ENCODE assay signal across 24 cellular contexts in the genomic region with DNA sequence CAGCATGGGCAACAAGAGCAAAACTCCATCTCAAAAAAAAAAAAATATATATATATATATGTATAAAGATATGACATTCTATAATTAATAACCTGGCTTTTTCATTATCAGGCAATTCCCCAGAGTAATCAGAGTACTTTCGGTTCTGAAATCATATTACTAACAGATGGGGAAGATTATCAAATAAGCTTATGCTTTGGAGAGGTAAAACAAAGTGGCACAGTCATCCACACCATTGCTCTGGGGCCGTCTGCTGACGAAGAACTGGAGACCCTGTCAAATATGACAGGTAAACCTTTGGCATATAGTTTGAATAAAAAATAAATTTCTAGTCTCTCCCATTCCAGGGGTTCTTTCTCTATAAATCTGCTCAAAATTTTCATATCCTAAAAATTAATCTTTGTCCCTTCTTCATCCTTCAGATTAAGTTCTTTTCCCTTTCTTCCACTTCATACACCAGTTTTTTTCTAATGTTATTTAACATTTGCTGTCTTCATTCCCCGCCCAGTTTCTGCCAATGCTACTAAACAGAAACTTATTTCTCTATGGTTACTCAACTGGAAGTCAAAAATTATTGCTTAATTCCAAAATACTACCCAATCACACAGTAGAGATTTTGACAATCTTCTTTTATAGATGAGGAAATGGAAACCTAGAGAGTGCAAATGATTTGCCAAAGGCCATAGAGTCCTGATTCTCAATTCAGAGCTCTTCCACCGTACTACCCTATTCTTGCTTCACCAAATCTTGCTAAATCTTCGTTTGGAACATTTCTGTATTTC.
"Had no signal": no experiment of that assay in that cellular context is flagged by ENCODE, and none has a peak within 500 bp of the region (broad histone marks: within the 10 kb centered on the region; RNA-seq: fewer than 3 reads in every experiment).

No MANE protein-coding gene starts in this region.

- DNase-seq: activated CD4-positive, alpha-beta T cell treated with anti-CD3 and anti-CD28 coated beads for 1 hour; activated CD4-positive, alpha-beta T cell treated with anti-CD3 and anti-CD28 coated beads, Interleukin-2, amount 10 ng/mL, durations not matched to agents 7 days and 5 days; activated CD8-positive, alpha-beta T cell treated with anti-CD3 and anti-CD28 coated beads for 36 hours; activated T-cell treated with anti-CD3 and anti-CD28 coated beads, Interleukin-2, amount 50 U/mL, for 48 hours; central memory CD4-positive, alpha-beta T cell; kidney glomerular epithelial cell; lower lobe of right lung; mucosa of descending colon; nephron progenitor cell; stimulated activated CD4-positive, alpha-beta T cell treated with anti-CD3 and anti-CD28 coated beads, Interleukin-12 subunit alpha, Interleukin-12 subunit beta, amount 100 ng/mL, for 4 hours; stimulated activated CD4-positive, alpha-beta T cell treated with anti-CD3 and anti-CD28 coated beads, Interleukin-4, amount 100 ng/mL, for 1 hour; stimulated activated naive CD8-positive, alpha-beta T cell treated with anti-CD3 and anti-CD28 coated beads, Interleukin-15, Interleukin-2, amounts not matched to agents 100 U/mL and 50 U/mL, for 24 hours; T1000; testis; transverse colon; WERI-Rb-1 had no signal

- H3K4me1 Mint-ChIP-seq: activated CD4-positive, alpha-beta T cell treated with anti-CD3 and anti-CD28 coated beads, Interleukin-2, amount 10 ng/mL, durations not matched to agents 7 days and 5 days; nephron progenitor cell had no signal

- H3K4me3 Mint-ChIP-seq: activated CD4-positive, alpha-beta T cell treated with anti-CD3 and anti-CD28 coated beads, Interleukin-2, amount 10 ng/mL, durations not matched to agents 7 days and 5 days; activated CD8-positive, alpha-beta T cell treated with anti-CD3 and anti-CD28 coated beads for 36 hours; nephron progenitor cell had no signal

- H3K9me3 Mint-ChIP-seq: activated CD4-positive, alpha-beta T cell treated with anti-CD3 and anti-CD28 coated beads, Interleukin-2, amount 10 ng/mL, durations not matched to agents 7 days and 5 days; activated CD8-positive, alpha-beta T cell treated with anti-CD3 and anti-CD28 coated beads for 36 hours; activated naive CD4-positive, alpha-beta T cell treated with anti-CD3 and anti-CD28 coated beads, Interleukin-2, amount 50 U/mL, for 72 hours; activated T-helper 2 cell treated with anti-CD3 and anti-CD28 coated beads, Interferon-gamma antibody, Interleukin-2, Interleukin-4, amounts not matched to agents 10 μg/mL and 5 μg/mL and 100 μg/mL, durations not matched to agents 14 hours and 24 hours and 36 hours; nephron progenitor cell had no signal

- H3K27ac ChIP-seq: breast epithelium, esophagus muscularis mucosa, lower lobe of right lung, neutrophil, skin epidermis, testis, transverse colon, WERI-Rb-1 had no signal

- H3K4me3 ChIP-seq: breast epithelium, esophagus muscularis mucosa, lower lobe of right lung, mucosa of descending colon, skin epidermis, testis, transverse colon had no signal

- H3K27me3 ChIP-seq: breast epithelium, esophagus muscularis mucosa, neutrophil, testis, transverse colon had no signal

- H3K27ac Mint-ChIP-seq: activated CD4-positive, alpha-beta T cell treated with anti-CD3 and anti-CD28 coated beads, Interleukin-2, amount 10 ng/mL, durations not matched to agents 7 days and 5 days; activated CD8-positive, alpha-beta T cell treated with anti-CD3 and anti-CD28 coated beads for 36 hours; activated naive CD4-positive, alpha-beta T cell treated with anti-CD3 and anti-CD28 coated beads, Interleukin-2, amount 50 U/mL, for 72 hours; activated T-helper 2 cell treated with anti-CD3 and anti-CD28 coated beads, Interferon-gamma antibody, Interleukin-2, Interleukin-4, amounts not matched to agents 10 μg/mL and 5 μg/mL and 100 μg/mL, durations not matched to agents 14 hours and 24 hours and 36 hours; nephron progenitor cell had no signal

- ATAC-seq: activated CD8-positive, alpha-beta T cell treated with anti-CD3 and anti-CD28 coated beads for 36 hours; activated naive CD4-positive, alpha-beta T cell treated with anti-CD3 and anti-CD28 coated beads, Interleukin-2, amount 50 U/mL, for 72 hours; left lobe of liver; lower lobe of right lung; mucosa of descending colon; sciatic nerve; stimulated activated naive CD8-positive, alpha-beta T cell treated with anti-CD3 and anti-CD28 coated beads, Interleukin-15, Interleukin-2, amounts not matched to agents 100 U/mL and 50 U/mL, for 24 hours had no signal

- H3K9me3 ChIP-seq: breast epithelium, esophagus muscularis mucosa, lower lobe of right lung, mucosa of descending colon, neutrophil, testis, transverse colon had no signal

- H3K4me1 ChIP-seq: breast epithelium, esophagus muscularis mucosa, lower lobe of right lung, testis, transverse colon had no signal

- H3K36me3 ChIP-seq: breast epithelium, esophagus muscularis mucosa, lower lobe of right lung, neutrophil, transverse colon, WERI-Rb-1 had no signal

- H3K36me3 Mint-ChIP-seq: activated naive CD4-positive, alpha-beta T cell treated with anti-CD3 and anti-CD28 coated beads, Interleukin-2, amount 50 U/mL, for 72 hours had no signal
